ENCODE assay signal across 8 cellular contexts in genomic region chr5:33588654-33589372, GRCh38.
DNase-seq lines count a peak whose midpoint lies in the region; ATAC-seq and TF ChIP-seq lines count a peak whose summit lies in the region.

No MANE protein-coding gene starts in this region.

- no peak overlapping the region for H3K9ac ChIP-seq in NT2/D1 (ENCODE audit: insufficient read length, low read depth)

- H3K4me1 ChIP-seq in DOHH2 (ENCODE audit: control insufficient read depth, low read length) (no peaks in the 10 kb centered on the region), NT2/D1 (ENCODE audit: insufficient read depth, insufficient read length) (no peaks in the 10 kb centered on the region), mucosa of descending colon (ENCODE audit: low read depth) (no peaks in the 10 kb centered on the region)

- H3K9me3 Mint-ChIP-seq in activated naive CD4-positive, alpha-beta T cell treated with anti-CD3 and anti-CD28 coated beads, Interleukin-2, amount 50 U/mL, for 72 hours: no peaks in the 10 kb centered on the region

- no peak overlapping the region for H3K4me3 ChIP-seq in DOHH2 (ENCODE audit: low read length)
- H3K4me3 ChIP-seq in NT2/D1 (ENCODE audit: insufficient read length, low read depth): no peak overlapping the region
- H3K4me3 ChIP-seq in mucosa of descending colon: no peak overlapping the region

- H3K27me3 ChIP-seq in DOHH2 (ENCODE audit: control insufficient read depth, low read length): no peaks in the 10 kb centered on the region
- no peaks in the 10 kb centered on the region for H3K27me3 ChIP-seq in NT2/D1 (ENCODE audit: insufficient read depth, insufficient read length)

- H3F3A ChIP-seq in DOHH2 (ENCODE audit: control insufficient read depth, insufficient read depth): no peaks in the 10 kb centered on the region

- H3K27ac Mint-ChIP-seq in activated naive CD4-positive, alpha-beta T cell treated with anti-CD3 and anti-CD28 coated beads, Interleukin-2, amount 50 U/mL, for 72 hours: no peak overlapping the region

- intact Hi-C loops in mucosa of descending colon (cut with DNase I, micrococcal nuclease): no loop called here

- no peaks in the 10 kb centered on the region for H3K36me3 Mint-ChIP-seq in activated naive CD4-positive, alpha-beta T cell treated with anti-CD3 and anti-CD28 coated beads, Interleukin-2, amount 50 U/mL, for 72 hours

- no peak overlapping the region for H3K4me2 ChIP-seq in DOHH2 (ENCODE audit: low read length)

- no peaks in the 10 kb centered on the region for H3K79me2 ChIP-seq in DOHH2 (ENCODE audit: control insufficient read depth, low read length)

- H4K20me1 ChIP-seq in DOHH2 (ENCODE audit: control insufficient read depth, insufficient read depth, low read depth, low read length): no peaks in the 10 kb centered on the region

- ATAC-seq in activated naive CD4-positive, alpha-beta T cell treated with anti-CD3 and anti-CD28 coated beads, Interleukin-2, amount 50 U/mL, for 72 hours: peak; percentile 47 to 69
- ATAC-seq in mucosa of descending colon: no peak

- H3K36me3 ChIP-seq in DOHH2 (ENCODE audit: control insufficient read depth, low read length): no peaks in the 10 kb centered on the region
- H3K36me3 ChIP-seq in NT2/D1 (ENCODE audit: insufficient read depth, insufficient read length, low read length): peaks cover 10% of the 10 kb centered on the region
- H3K36me3 ChIP-seq in mucosa of descending colon (ENCODE audit: low read depth): no peaks in the 10 kb centered on the region

- no peaks in the 10 kb centered on the region for H3K9me3 ChIP-seq in DOHH2 (ENCODE audit: control insufficient read depth, insufficient read depth, low read length)
- H3K9me3 ChIP-seq in NT2/D1 (ENCODE audit: insufficient read depth, low read length): no peaks in the 10 kb centered on the region
- no peaks in the 10 kb centered on the region for H3K9me3 ChIP-seq in mucosa of descending colon

- TF ChIP-seq CTCF in DOHH2 (IDR thresholded peaks at IDR 0.05; ENCODE audit: low read depth, low read length, poor library complexity, severe bottlenecking) (peak; percentile 91), mucosa of descending colon (IDR thresholded peaks at IDR 0.05) (no peak)

- no peak overlapping the region for H3K27ac ChIP-seq in DOHH2 (ENCODE audit: low read depth, low read length)
- H3K27ac ChIP-seq in caudate nucleus (ENCODE audit: low read depth, low read length): no peak overlapping the region

- H3K9me2 ChIP-seq in DOHH2 (replicated peaks; ENCODE audit: control insufficient read depth, low read length): no peaks in the 10 kb centered on the region

- DNase-seq in H4 (ENCODE audit: low spot score) (peak; percentile 66), NT2/D1 (ENCODE audit: low read depth, low spot score) (peak; percentile 18), mucosa of descending colon (peak in 2 of 3 donors; percentile 35 to 47), hippocampal formation (lab: John Stamatoyannopoulos, UW) (no peak), pons (ENCODE audit: low spot score) (no peak), caudate nucleus (lab: John Stamatoyannopoulos, UW) (no peak)
- DNase-seq in activated naive CD4-positive, alpha-beta T cell treated with anti-CD3 and anti-CD28 coated beads, Interleukin-2, amount 50 U/mL, for 72 hours (ENCODE audit: low spot score in 2 of 2): peak in 1 of 2 donors; percentile 46

Comparison
In these comparisons a context has a peak if more than half of its experiments do, and no peak if none do; other contexts are left out.
1. DNase-seq: peak in H4 (single experiment), NT2/D1 (single experiment) and mucosa of descending colon (2 of 3); none in hippocampal formation (0 of 2), pons (single experiment) and caudate nucleus (0 of 61).